ENCODE assay signal across 10 cellular contexts in genomic region chr5:35859101-35859661, GRCh38. TPM values are rescaled to one million over a fixed set of nuclear protein-coding genes. Genes with fewer than 3 reads are reported as not detected.
DNase-seq lines count a peak whose midpoint lies in the region; ATAC-seq, FAIRE-seq and TF ChIP-seq lines count a peak whose summit lies in the region.
"Had no signal": no experiment of that assay in that cellular context is flagged by ENCODE, and none has a peak within 500 bp of the region (broad histone marks: within the 10 kb centered on the region; RNA-seq: fewer than 3 reads in every experiment).

No MANE protein-coding gene starts in this region.

- H3K27ac ChIP-seq in H9 (ENCODE audit: insufficient read length, low read depth, low read length), result no peak overlapping the region
- H3K27ac ChIP-seq in Peyer's patch, result peak overlapping the region; percentile 61 to 71 (median 65)
- peak overlapping the region in 1 of 2 donors; percentile 5 for H3K27ac ChIP-seq in kidney (ENCODE audit: low read depth in 2 of 2, low read length in 2 of 2)
- H3K27ac ChIP-seq: body of pancreas had no signal

- H3K36me3 ChIP-seq in Peyer's patch, result no peaks in the 10 kb centered on the region
- H3K36me3 ChIP-seq in kidney (ENCODE audit: control insufficient read depth in 1 of 2, insufficient read depth in 2 of 2, low read length in 2 of 2), result no peaks in the 10 kb centered on the region

- no peak overlapping the region for H4K5ac ChIP-seq in H9 (ENCODE audit: insufficient read length, low read depth, low read length)

- no peak overlapping the region; a peak in 1 of 5 replicates for H3K4me3 Mint-ChIP-seq in H9
- H3K4me3 Mint-ChIP-seq in stimulated activated naive B cell treated with anti-CD40 and anti-IgM and Interleukin-4, amounts not matched to agents 10 μg/mL and 1 μg/mL and 100 μg/mL, for 72 hours, result peak overlapping the region; percentile 19 to 25

- H4K91ac ChIP-seq in H9 (ENCODE audit: insufficient read length, low read depth, low read length), result no peak overlapping the region

- TF ChIP-seq POLR2A in Peyer's patch (IDR thresholded peaks at IDR 0.05), result no peak

- H3K9me3 ChIP-seq in H9 (ENCODE audit: control insufficient read depth, low read depth, low read length) (no peaks in the 10 kb centered on the region), Peyer's patch (no peaks in the 10 kb centered on the region), kidney (ENCODE audit: control insufficient read depth in 1 of 2, low read length in 2 of 2) (no peaks in the 10 kb centered on the region)
- H3K9me3 ChIP-seq: body of pancreas had no signal

- H2BK120ac ChIP-seq in H9 (ENCODE audit: low read depth, low read length, poor library complexity, severe bottlenecking), result no peak overlapping the region

- no peak overlapping the region for H2BK5ac ChIP-seq in H9 (ENCODE audit: insufficient read length, low read length)

- peaks cover 22 to 34% of the 10 kb centered on the region in 2 experiments for H3K4me1 Mint-ChIP-seq in H9
- H3K4me1 Mint-ChIP-seq in stimulated activated naive B cell treated with anti-CD40 and anti-IgM and Interleukin-4, amounts not matched to agents 10 μg/mL and 1 μg/mL and 100 μg/mL, for 72 hours, result peaks cover 25 to 57% of the 10 kb centered on the region in 2 donors

- no peak for DNase-seq in H9
- DNase-seq in Peyer's patch, result no peak
- DNase-seq in fibroblast of gingiva (ENCODE audit: low read depth), result peak; percentile 32
- DNase-seq in stimulated activated naive B cell treated with anti-CD40 and anti-IgM and Interleukin-4, amounts not matched to agents 10 μg/mL and 1 μg/mL and 100 μg/mL, for 72 hours, result no peak
- no peak for DNase-seq in iPS-NIHi11 (ENCODE audit: low spot score)
- DNase-seq in AML-193 (lab: John Stamatoyannopoulos, UW), result no peak
- no peak for DNase-seq in kidney
- DNase-seq: body of pancreas; stimulated activated CD8-positive, alpha-beta memory T cell treated with anti-CD3 and anti-CD28 coated beads, Interleukin-4, amount 100 ng/mL, for 48 hours had no signal

- H2BK20ac ChIP-seq in H9 (ENCODE audit: low read depth, low read length, poor library complexity, severe bottlenecking), result no peak overlapping the region

- H4K20me1 ChIP-seq in H9 (ENCODE audit: control insufficient read depth, insufficient read depth, insufficient read length), result no peaks in the 10 kb centered on the region

- no peak overlapping the region for H3K18ac ChIP-seq in H9 (ENCODE audit: insufficient read length, low read depth, low read length)

- no peak for ATAC-seq in stimulated activated naive B cell treated with anti-CD40 and anti-IgM and Interleukin-4, amounts not matched to agents 10 μg/mL and 1 μg/mL and 100 μg/mL, for 72 hours (replicated peaks)
- ATAC-seq: body of pancreas had no signal

- H3K4me1 ChIP-seq in H9 (ENCODE audit: insufficient read depth, low read length) (peaks cover 8% of the 10 kb centered on the region; the same call in 1 of the 2 replicates), Peyer's patch (no peaks in the 10 kb centered on the region), kidney (ENCODE audit: control insufficient read depth in 1 of 2, insufficient read depth in 1 of 2, low read depth in 1 of 2, low read length in 2 of 2) (no peaks in the 10 kb centered on the region)
- H3K4me1 ChIP-seq: body of pancreas had no signal

- no peak overlapping the region for H3K56ac ChIP-seq in H9 (ENCODE audit: insufficient read length, low read depth, low read length)

- no peak overlapping the region for H3K27ac Mint-ChIP-seq in H9
- no peak overlapping the region for H3K27ac Mint-ChIP-seq in stimulated activated naive B cell treated with anti-CD40 and anti-IgM and Interleukin-4, amounts not matched to agents 10 μg/mL and 1 μg/mL and 100 μg/mL, for 72 hours

- no peak overlapping the region for H2AK5ac ChIP-seq in H9 (ENCODE audit: insufficient read length, low read length)

- no peaks in the 10 kb centered on the region for H3K79me2 ChIP-seq in H9 (ENCODE audit: insufficient read depth, low read length)

- H3K27me3 Mint-ChIP-seq in H9 (ENCODE audit: low read depth), result peaks cover 3% of the 10 kb centered on the region
- H3K27me3 Mint-ChIP-seq in stimulated activated naive B cell treated with anti-CD40 and anti-IgM and Interleukin-4, amounts not matched to agents 10 μg/mL and 1 μg/mL and 100 μg/mL, for 72 hours, result no peaks in the 10 kb centered on the region

- no peak overlapping the region for H3T11ph ChIP-seq in H9 (ENCODE audit: low read length)

- H2BK12ac ChIP-seq in H9 (ENCODE audit: insufficient read length, low read depth, low read length), result no peak overlapping the region

- no peaks in the 10 kb centered on the region for H3K9me3 Mint-ChIP-seq in H9
- H3K9me3 Mint-ChIP-seq in stimulated activated naive B cell treated with anti-CD40 and anti-IgM and Interleukin-4, amounts not matched to agents 10 μg/mL and 1 μg/mL and 100 μg/mL, for 72 hours, result no peaks in the 10 kb centered on the region

- peak overlapping the region; percentile 3 for H3K4me2 ChIP-seq in H9 (ENCODE audit: insufficient read depth, insufficient read length, low read length)

- H3K36me3 Mint-ChIP-seq in H9 (ENCODE audit: insufficient read depth in 1 of 3, low read depth in 3 of 3), result no peaks in the 10 kb centered on the region
- peaks cover 21 to 22% of the 10 kb centered on the region in 2 donors for H3K36me3 Mint-ChIP-seq in stimulated activated naive B cell treated with anti-CD40 and anti-IgM and Interleukin-4, amounts not matched to agents 10 μg/mL and 1 μg/mL and 100 μg/mL, for 72 hours

- H3K9ac ChIP-seq in H9 (ENCODE audit: extremely low read depth, insufficient read length, low read length) (no peak overlapping the region), kidney (ENCODE audit: low read length in 2 of 2) (no peak overlapping the region)

- H3K14ac ChIP-seq in H9 (ENCODE audit: insufficient read depth, low read length), result no peak overlapping the region

- FAIRE-seq in kidney (lab: Jason Lieb, UNC), result no peak
- FAIRE-seq: GM18507 had no signal

- H3K79me1 ChIP-seq in H9 (ENCODE audit: insufficient read depth, low read depth, low read length, poor library complexity, severe bottlenecking), result no peaks in the 10 kb centered on the region

- H3K27me3 ChIP-seq in H9 (ENCODE audit: insufficient read depth, low read length) (no peaks in the 10 kb centered on the region), Peyer's patch (no peaks in the 10 kb centered on the region)
- H3K27me3 ChIP-seq: body of pancreas had no signal

- H3K4me3 ChIP-seq in Peyer's patch, result peak overlapping the region; percentile 31 to 40 (median 38)
- no peak overlapping the region for H3K4me3 ChIP-seq in kidney (ENCODE audit: low read length in 2 of 2)
- H3K4me3 ChIP-seq: body of pancreas had no signal

- intact Hi-C loops in kidney (cut with DNase I), result no loop called here

- H2AFZ ChIP-seq in H9 (ENCODE audit: low read length), result no peak overlapping the region

- no peak overlapping the region for H4K8ac ChIP-seq in H9 (replicated peaks; ENCODE audit: insufficient read length, low read depth, low read length)

- no peak overlapping the region for H3K4ac ChIP-seq in H9 (ENCODE audit: low read depth, low read length)

- H2BK15ac ChIP-seq in H9 (ENCODE audit: low read depth, low read length), result no peak overlapping the region

- H3K23ac ChIP-seq in H9 (ENCODE audit: insufficient read length, low read depth, low read length), result no peak overlapping the region

- H3K23me2 ChIP-seq in H9 (ENCODE audit: insufficient read length, low read depth, low read length, poor library complexity, severe bottlenecking), result no peaks in the 10 kb centered on the region

- TF ChIP-seq CTCF in H9 (conservative IDR thresholded peaks at IDR 0.05) (no peak), Peyer's patch (IDR thresholded peaks at IDR 0.05) (no peak), kidney (IDR thresholded peaks at IDR 0.05; ENCODE audit: borderline replicate concordance, extremely low read depth, insufficient read depth) (no peak)

- WGBS in H9 (ENCODE audit: extremely low coverage, insufficient read length, low lambda C conversion rate), result no CpG with 5 or more reads among the region's 3 CpGs

RNA-seq across cellular contexts. Expression of gene IL7R, which starts 2.5 kb away (rescaled TPM):
- total RNA-seq in H9 (2021) (not detected in 2 replicates), Peyer's patch (100 to 1,000 TPM in 1 of 4 donors, 10 to 100 TPM in 3; 36.8 to 101 (median 59.4) TPM), kidney (53.7 TPM)
- polyA plus RNA-seq in kidney (ENCODE audit: insufficient read depth, low read depth, low replicate concordance), result 0.34 TPM

Comparison
In these comparisons a context has a peak if more than half of its experiments do, and no peak if none do; other contexts are left out.
1. H3K4me3 Mint-ChIP-seq: peak in stimulated activated naive B cell treated with anti-CD40 and anti-IgM and Interleukin-4, amounts not matched to agents 10 μg/mL and 1 μg/mL and 100 μg/mL, for 72 hours (2 of 2); none in H9 (0 of 2).
2. H3K4me3 ChIP-seq: peak in Peyer's patch (4 of 4); none in kidney (0 of 2).
3. RNA of gene IL7R, which starts 2.5 kb away (total RNA-seq): 36.8 to 101 TPM in Peyer's patch and 53.7 TPM in kidney (single experiment); not detected in H9; every median in the first group is over 10 times any median in the second.